7 cellular contexts compared by ENCODE assay signal in genomic region chr14:76956253-76957090, GRCh38.
DNase-seq lines count a peak whose midpoint lies in the region; ATAC-seq and TF ChIP-seq lines count a peak whose summit lies in the region.

No MANE protein-coding gene starts in this region.

- peak; percentile 42 for TF ChIP-seq POLR2A in GM18526 (IDR thresholded peaks at IDR 0.05; ENCODE audit: extremely low read depth, insufficient read length)

- DNase-seq in NCI-H460 (ENCODE audit: extremely low read depth, low read depth) (peak; percentile 96), cerebellar cortex (ENCODE audit: low spot score) (peak; percentile 81), kidney glomerular epithelial cell (lab: John Stamatoyannopoulos, UW) (peak; percentile 85)
- peak; percentile 76 for DNase-seq in activated CD4-positive, alpha-beta T cell treated with anti-CD3 and anti-CD28 coated beads for 1 hour
- DNase-seq in stimulated activated CD4-positive, alpha-beta T cell treated with anti-CD3 and anti-CD28 coated beads, Interleukin-15, amount 100 ng/mL, for 24 hours, result peak; percentile 93

- ATAC-seq in HG03196 (IDR thresholded peaks at IDR 0.05; ENCODE audit: unreplicated experiment), result peak; percentile 35

Comparison
In these comparisons a context has a peak if more than half of its experiments do, and no peak if none do; other contexts are left out.
1. Peak in every context shown above with its lines: DNase-seq and ATAC-seq.